ENCODE assay signal across 7 cellular contexts in the genomic region with DNA sequence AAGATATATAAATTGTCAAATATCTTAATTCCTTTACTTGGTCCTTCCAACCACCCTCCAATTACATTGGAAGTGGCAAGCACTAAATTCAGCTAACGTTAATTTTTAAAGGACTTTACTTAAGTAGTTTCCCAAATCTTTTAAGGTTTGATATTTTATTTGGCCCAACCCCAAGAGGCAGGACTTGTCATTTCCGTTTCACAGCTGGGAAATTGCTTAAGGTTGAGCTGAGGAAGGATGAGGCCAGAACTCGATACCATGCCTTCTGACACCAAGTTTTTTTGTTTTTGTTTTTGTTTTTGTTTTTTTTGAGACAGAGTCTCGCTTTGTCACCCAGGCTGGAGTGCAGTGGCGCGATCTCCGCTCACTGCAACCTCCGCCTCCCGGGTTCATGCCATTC. TPM values are rescaled to one million over a fixed set of nuclear protein-coding genes. Genes with fewer than 3 reads are reported as not detected.
A peak's percentile ranks its signal among the peaks of the same experiment; 100 is the strongest.
DNase-seq lines count a peak whose midpoint lies in the region; ATAC-seq and TF ChIP-seq lines count a peak whose summit lies in the region.
"Not testable (repeated sequence)": the region's sequence is repeated elsewhere in the genome, so short reads cannot be mapped to it uniquely, and the experiment has no call there.

No MANE protein-coding gene starts in this region.

- H3K4me1 ChIP-seq in spleen: peaks cover 0 to 29% (median 10%) of the 10 kb centered on the region in 6 donors

- in situ Hi-C loops in astrocyte of the spinal cord (cut with HindIII; ENCODE audit: low sequenced_read_pairs): not testable (repeated sequence)

- WGBS in spleen, 5 donors: 64 to 84% (median 73%) methylated on average over 8 to 9 of the region's 9 CpGs

- intact Hi-C loops in left ventricle myocardium superior (cut with micrococcal nuclease); spleen (cut with DNase I; ENCODE audit: low total_unique reads): not testable (repeated sequence)

- H3K27me3 ChIP-seq in HL-60 (ENCODE audit: insufficient read depth, poor library complexity, severe bottlenecking); spleen (replicated peaks in 1 of 7): not testable (repeated sequence)

- H3K27ac ChIP-seq in HL-60 (replicated peaks) (peak overlapping the region; percentile 67), spleen (peak overlapping the region in 7 of 8 donors; percentile 71 to 92 (median 85))

- H3K9me3 ChIP-seq in spleen: not testable (repeated sequence)

- not testable (repeated sequence) for TF ChIP-seq CTCF in HL-60 (IDR thresholded peaks at IDR 0.05; ENCODE audit: insufficient read depth, low read length); astrocyte of the spinal cord (IDR thresholded peaks at IDR 0.05; ENCODE audit: low read depth, low read length); fibroblast of pulmonary artery (IDR thresholded peaks at IDR 0.05; ENCODE audit: low read length, missing control alignments); spleen (IDR thresholded peaks at IDR 0.05 in 8 of 11, conservative IDR thresholded peaks at IDR 0.05 in 3 of 11)

- ATAC-seq in left ventricle myocardium superior: peak; percentile 57

- peaks cover 0 to 100% (median 74%) of the 10 kb centered on the region in 6 donors for H3K36me3 ChIP-seq in spleen

- not testable (repeated sequence) for TF ChIP-seq POLR2A in spleen (IDR thresholded peaks at IDR 0.05)

- DNase-seq in HL-60 (ENCODE audit: low read depth in 1 of 2, low spot score in 1 of 2): peak in 1 of 2 experiments; percentile 70
- peak; percentile 30 for DNase-seq in astrocyte of the spinal cord (ENCODE audit: low read depth, low spot score)
- peak; percentile 87 for DNase-seq in dermis blood vessel endothelial cell
- peak; percentile 71 for DNase-seq in fibroblast of pulmonary artery (ENCODE audit: low read depth)
- DNase-seq in left ventricle myocardium superior, spleen: not testable (repeated sequence)
- peak; percentile 5 to 86 for DNase-seq in lung microvascular endothelial cell (ENCODE audit: low read depth in 2 of 2)

- H3K4me3 ChIP-seq in HL-60 (replicated peaks; ENCODE audit: insufficient read depth, low read length); astrocyte of the spinal cord (ENCODE audit: low read depth, low read length); fibroblast of pulmonary artery (replicated peaks; ENCODE audit: low read depth, low read length): not testable (repeated sequence)
- peak overlapping the region in 1 of 8 donors; percentile 47 for H3K4me3 ChIP-seq in spleen

RNA-seq across cellular contexts. Expression of a gene that starts 11.1 kb away (rescaled TPM):
- total RNA-seq in dermis blood vessel endothelial cell: 57.9 and 61.9 TPM in 2 replicates
- 33.7 TPM for total RNA-seq in left ventricle myocardium superior
- 41.7 and 44.5 TPM in 2 replicates for total RNA-seq in lung microvascular endothelial cell
- total RNA-seq in spleen: 10 to 100 TPM; 22.8 to 39.5 (median 29.3) TPM
- 10 to 100 TPM; 23.9 to 35.2 (median 28.8) TPM for polyA plus RNA-seq in spleen

RNA-seq across cellular contexts. Expression of a gene that starts 11.1 kb away (rescaled TPM):
- 14.6 and 25.4 TPM in 2 replicates for total RNA-seq in dermis blood vessel endothelial cell
- 22.5 TPM for total RNA-seq in left ventricle myocardium superior
- 6.1 and 8.9 TPM in 2 replicates for total RNA-seq in lung microvascular endothelial cell
- 10 to 100 TPM; 23.7 to 46.6 (median 30.3) TPM for total RNA-seq in spleen
- polyA plus RNA-seq in spleen: 1 to 10 TPM; 1.1 to 5.0 (median 1.2) TPM

RNA-seq across cellular contexts. Expression of a gene that starts 32.0 kb away (rescaled TPM):
- total RNA-seq in dermis blood vessel endothelial cell: 5.8 and 8.0 TPM in 2 replicates
- total RNA-seq in left ventricle myocardium superior: 7.4 TPM
- total RNA-seq in lung microvascular endothelial cell: 4.0 and 5.0 TPM in 2 replicates
- total RNA-seq in spleen: 10 to 100 TPM; 12.9 to 22.5 (median 17.2) TPM
- 10 to 100 TPM; 10.3 to 28.5 (median 18.6) TPM for polyA plus RNA-seq in spleen

RNA-seq across cellular contexts. Expression of a gene that starts 46.6 kb away (rescaled TPM):
- total RNA-seq in dermis blood vessel endothelial cell (2.7 and 3.9 TPM in 2 replicates), left ventricle myocardium superior (10.9 TPM), lung microvascular endothelial cell (0.65 and 1.2 TPM in 2 replicates), spleen (10 to 100 TPM in 4 of 7 donors, 1 to 10 TPM in 3; 4.7 to 12.2 (median 10.2) TPM)
- 10 to 100 TPM in 1 of 3 donors, 1 to 10 TPM in 2; 4.1 to 11.7 (median 9.6) TPM for polyA plus RNA-seq in spleen
